Comparison of ENCODE assay signal across 1 cellular context in the genomic region with DNA sequence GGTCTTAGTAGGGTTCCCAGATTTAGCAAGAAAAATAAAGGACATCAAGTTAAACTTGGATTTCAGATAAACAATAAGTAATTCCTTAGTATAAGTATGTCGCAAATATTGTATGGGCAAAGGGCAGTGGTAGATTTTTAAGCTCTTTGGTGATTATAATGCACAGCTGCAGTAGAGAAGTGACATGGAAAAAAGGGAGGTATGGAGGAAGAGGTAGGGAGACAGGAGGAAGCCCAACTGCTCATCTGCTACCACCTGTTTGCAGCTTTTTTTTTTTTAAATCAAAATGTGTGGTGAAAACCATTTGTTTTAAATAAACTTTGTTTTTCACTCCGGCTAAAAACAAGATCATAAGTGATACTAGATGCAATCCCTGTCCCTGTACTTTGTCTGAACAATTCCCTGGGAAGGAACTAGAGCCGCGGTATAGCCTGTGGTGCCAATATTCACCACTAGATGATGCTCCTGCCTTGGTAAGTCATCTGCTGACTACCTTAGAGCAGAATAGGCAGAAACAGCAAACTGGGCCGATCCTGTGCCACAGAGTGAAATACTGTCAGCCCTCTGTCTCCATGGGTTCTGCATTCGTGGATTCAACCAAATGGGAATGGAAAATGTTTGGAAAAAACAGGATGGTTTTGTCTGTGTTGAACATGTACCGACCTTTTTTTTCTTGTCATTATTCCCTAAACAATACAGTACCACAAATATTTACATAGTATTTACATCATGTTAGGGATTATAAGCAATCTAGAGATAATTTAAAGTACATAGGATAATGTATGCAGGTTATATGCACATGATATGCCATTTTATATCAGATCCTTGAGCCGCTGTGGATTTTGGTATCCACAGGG.
TF ChIP-seq lines count a peak whose summit lies in the region.

No MANE protein-coding gene starts in this region.

TF ChIP-seq in GM12878, 131 proteins besides CTCF, POLR2A, EP300 and RAD21 (continued from another document):
- TF ChIP-seq ZNF592 (IDR thresholded peaks at IDR 0.05) (0 out of 2 replicates have a peak, but pooled peaks have one; percentile 57), ZNF384 (IDR thresholded peaks at IDR 0.05; ENCODE audit: borderline replicate concordance, low read depth, low read length) (peak; percentile 16; the same call in 1 of the 2 replicates), MTA2 (IDR thresholded peaks at IDR 0.05; ENCODE audit: low read depth) (no peak), EED (IDR thresholded peaks at IDR 0.05; ENCODE audit: low read depth) (0 out of 2 replicates have a peak, but pooled peaks have one; percentile 36), YY1 (IDR thresholded peaks at IDR 0.05; ENCODE audit: low read depth, low read length) (peak; percentile 62), PAX8 (IDR thresholded peaks at IDR 0.05) (no peak)
